ENCODE assay signal across 21 cellular contexts in genomic region chr19:31578326-31578725, GRCh38.
"Had no signal": no experiment of that assay in that cellular context is flagged by ENCODE, and none has a peak within 500 bp of the region (broad histone marks: within the 10 kb centered on the region; RNA-seq: fewer than 3 reads in every experiment).

No MANE protein-coding gene starts in this region.

- H3K27ac ChIP-seq: lower lobe of right lung, neutrophil, prostate gland, skin epidermis, spleen, testis, tibial artery had no signal

- H3K36me3 Mint-ChIP-seq: naive thymus-derived CD8-positive, alpha-beta T cell; stimulated activated memory B cell treated with anti-CD40 and anti-IgM and Interleukin-4, amounts not matched to agents 10 μg/mL and 1 μg/mL and 100 μg/mL, for 72 hours; type B pancreatic cell had no signal

- H3K9me3 Mint-ChIP-seq: naive thymus-derived CD8-positive, alpha-beta T cell; nephron progenitor cell; type B pancreatic cell had no signal

- H3K27me3 ChIP-seq: neutrophil, testis, tibial artery had no signal

- DNase-seq: caudate nucleus; cerebellar nuclear complex; effector memory CD4-positive, alpha-beta T cell; left colon; left ventricle myocardium superior; lower lobe of right lung; naive thymus-derived CD8-positive, alpha-beta T cell; nephron progenitor cell; right cardiac atrium; spleen; stimulated activated CD4-positive, alpha-beta T cell treated with anti-CD3 and anti-CD28 coated beads, Interleukin-4, amount 100 ng/mL, for 4 hours; stimulated activated naive CD8-positive, alpha-beta T cell treated with anti-CD3 and anti-CD28 coated beads, Interleukin-15, Interleukin-2, amounts not matched to agents 100 U/mL and 50 U/mL, for 24 hours; substantia nigra; testis had no signal

- ATAC-seq: left colon; left ventricle myocardium superior; lower lobe of right lung; naive thymus-derived CD8-positive, alpha-beta T cell; right cardiac atrium; stimulated activated memory B cell treated with anti-CD40 and anti-IgM and Interleukin-4, amounts not matched to agents 10 μg/mL and 1 μg/mL and 100 μg/mL, for 72 hours; stimulated activated naive CD8-positive, alpha-beta T cell treated with anti-CD3 and anti-CD28 coated beads, Interleukin-15, Interleukin-2, amounts not matched to agents 100 U/mL and 50 U/mL, for 24 hours had no signal

- H3K4me1 Mint-ChIP-seq: naive thymus-derived CD8-positive, alpha-beta T cell; nephron progenitor cell; stimulated activated memory B cell treated with anti-CD40 and anti-IgM and Interleukin-4, amounts not matched to agents 10 μg/mL and 1 μg/mL and 100 μg/mL, for 72 hours had no signal

- H3K27ac Mint-ChIP-seq: dendritic cell treated with granulocyte-macrophage colony-stimulating factor and Interleukin-4, amounts not matched to agents 40 ng/mL and 50 ng/mL, for 4 days; naive thymus-derived CD8-positive, alpha-beta T cell; nephron progenitor cell; stimulated activated memory B cell treated with anti-CD40 and anti-IgM and Interleukin-4, amounts not matched to agents 10 μg/mL and 1 μg/mL and 100 μg/mL, for 72 hours; type B pancreatic cell had no signal

- H3K27me3 Mint-ChIP-seq: stimulated activated memory B cell treated with anti-CD40 and anti-IgM and Interleukin-4, amounts not matched to agents 10 μg/mL and 1 μg/mL and 100 μg/mL, for 72 hours had no signal

- H3K4me3 Mint-ChIP-seq: dendritic cell treated with granulocyte-macrophage colony-stimulating factor and Interleukin-4, amounts not matched to agents 40 ng/mL and 50 ng/mL, for 4 days; naive thymus-derived CD8-positive, alpha-beta T cell; nephron progenitor cell; stimulated activated memory B cell treated with anti-CD40 and anti-IgM and Interleukin-4, amounts not matched to agents 10 μg/mL and 1 μg/mL and 100 μg/mL, for 72 hours; type B pancreatic cell had no signal

- H3K36me3 ChIP-seq: lower lobe of right lung, neutrophil, prostate gland, spleen, tibial artery had no signal

- H3K4me1 ChIP-seq: prostate gland, testis, tibial artery had no signal

- H3K4me3 ChIP-seq: lower lobe of right lung, prostate gland, skin epidermis, spleen, testis, tibial artery had no signal
